In the genomic region with DNA sequence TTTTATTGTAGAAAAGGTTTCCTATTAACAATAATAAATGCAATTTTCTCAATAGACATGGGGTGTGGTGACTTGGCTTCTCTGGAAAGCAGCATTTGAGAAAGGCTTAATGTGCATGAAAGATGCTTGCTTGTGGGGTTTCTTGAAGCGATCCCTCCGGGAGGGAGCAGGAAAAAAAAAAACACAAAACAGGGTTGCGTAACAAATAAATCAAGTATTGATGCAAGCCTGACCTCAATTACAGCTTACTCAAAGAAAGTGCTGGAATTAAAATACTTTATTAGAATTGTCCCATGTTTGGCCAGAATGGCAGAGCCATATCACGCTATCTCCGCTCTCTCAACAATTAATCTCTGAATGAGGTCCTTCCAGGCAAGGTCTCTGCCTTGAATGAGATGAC, we compare ENCODE assay signal across 2 cellular contexts.
TF ChIP-seq lines count a peak whose summit lies in the region.

No MANE protein-coding gene starts in this region.

TF ChIP-seq in HepG2, 621 proteins besides CTCF, POLR2A, EP300 and RAD21:
- TF ChIP-seq, protein P1, sequence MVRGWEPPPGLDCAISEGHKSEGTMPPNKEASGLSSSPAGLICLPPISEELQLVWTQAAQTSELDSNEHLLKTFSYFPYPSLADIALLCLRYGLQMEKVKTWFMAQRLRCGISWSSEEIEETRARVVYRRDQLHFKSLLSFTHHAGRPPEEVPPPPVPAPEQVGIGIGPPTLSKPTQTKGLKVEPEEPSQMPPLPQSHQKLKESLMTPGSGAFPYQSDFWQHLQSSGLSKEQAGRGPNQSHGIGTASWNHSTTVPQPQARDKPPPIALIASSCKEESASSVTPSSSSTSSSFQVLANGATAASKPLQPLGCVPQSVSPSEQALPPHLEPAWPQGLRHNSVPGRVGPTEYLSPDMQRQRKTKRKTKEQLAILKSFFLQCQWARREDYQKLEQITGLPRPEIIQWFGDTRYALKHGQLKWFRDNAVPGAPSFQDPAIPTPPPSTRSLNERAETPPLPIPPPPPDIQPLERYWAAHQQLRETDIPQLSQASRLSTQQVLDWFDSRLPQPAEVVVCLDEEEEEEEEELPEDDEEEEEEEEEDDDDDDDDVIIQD (CRISPR knock-in tag; IDR thresholded peaks at IDR 0.05; ENCODE audit: low read depth) = no peak
- TF ChIP-seq DNMT1 (CRISPR knock-in tag; IDR thresholded peaks at IDR 0.05) (no peak), CEBPB (IDR thresholded peaks at IDR 0.05; ENCODE audit: borderline replicate concordance, low read depth, low read length) (peak; percentile 40; the same call in 1 of the 2 replicates), TCF7 (IDR thresholded peaks at IDR 0.05; ENCODE audit: low read depth) (no peak), ZNF644 (CRISPR knock-in tag; IDR thresholded peaks at IDR 0.05; ENCODE audit: low read depth) (no peak)

TF ChIP-seq in H1, 55 proteins besides CTCF, POLR2A, EP300 and RAD21 (continued from another document):
- no peak for TF ChIP-seq RXRA (IDR thresholded peaks at IDR 0.05; ENCODE audit: insufficient read depth, low read depth, low read length)
- no peak for TF ChIP-seq SP4 (IDR thresholded peaks at IDR 0.05; ENCODE audit: low read length)
- TF ChIP-seq BCL11A (IDR thresholded peaks at IDR 0.05; ENCODE audit: low read depth in 2 of 2, low read length in 2 of 2) = no peak
